23 cellular contexts compared by ENCODE assay signal in the genomic region with DNA sequence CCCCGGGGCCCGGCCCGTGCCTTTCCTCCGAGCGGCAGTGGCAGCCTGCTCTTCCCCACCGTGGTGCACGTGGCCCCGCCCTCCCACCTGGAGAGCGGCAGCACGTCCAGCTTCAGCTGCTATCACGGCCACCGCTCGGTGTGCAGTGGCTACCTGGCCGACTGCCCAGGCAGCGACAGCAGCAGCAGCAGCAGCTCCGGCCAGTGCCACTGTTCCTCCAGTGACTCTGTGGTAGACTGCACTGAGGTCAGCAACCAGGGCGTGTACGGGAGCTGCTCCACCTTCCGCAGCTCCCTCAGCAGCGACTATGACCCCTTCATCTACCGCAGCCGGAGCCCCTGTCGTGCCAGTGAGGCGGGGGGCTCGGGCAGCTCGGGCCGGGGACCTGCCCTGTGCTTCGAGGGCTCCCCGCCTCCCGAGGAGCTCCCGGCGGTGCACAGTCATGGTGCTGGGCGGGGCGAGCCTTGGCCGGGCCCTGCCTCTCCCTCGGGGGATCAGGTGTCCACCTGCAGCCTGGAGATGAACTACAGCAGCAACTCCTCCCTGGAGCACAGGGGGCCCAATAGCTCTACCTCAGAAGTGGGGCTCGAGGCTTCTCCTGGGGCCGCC. TPM values are rescaled to one million over a fixed set of nuclear protein-coding genes. Genes with fewer than 3 reads are reported as not detected.
DNase-seq lines count a peak whose midpoint lies in the region; ATAC-seq, FAIRE-seq and TF ChIP-seq lines count a peak whose summit lies in the region.
"Had no signal": no experiment of that assay in that cellular context is flagged by ENCODE, and none has a peak within 500 bp of the region (broad histone marks: within the 10 kb centered on the region; RNA-seq: fewer than 3 reads in every experiment).

No MANE protein-coding gene starts in this region.

- in situ Hi-C loops in HepG2 (cut with HindIII; ENCODE audit: extremely low pct_ligation_motif_present, low pct_unique_long_range_greater_than_20kb), result no loop called here

- no peak for TF ChIP-seq RAD21 in HepG2 (CRISPR knock-in tag; IDR thresholded peaks at IDR 0.05)
- TF ChIP-seq RAD21 in Ishikawa (IDR thresholded peaks at IDR 0.05; ENCODE audit: low read depth), result no peak; the same call in 1 of the 2 replicates

- H3K27me3 ChIP-seq in HepG2 (ENCODE audit: control insufficient read depth in 1 of 2, insufficient read depth in 2 of 2, low read length in 2 of 2) (no peaks in the 10 kb centered on the region), right lobe of liver (no peaks in the 10 kb centered on the region)

- TF ChIP-seq POLR2A in HepG2 (IDR thresholded peaks at IDR 0.05; ENCODE audit: insufficient read depth in 1 of 2, low read depth in 2 of 2, low read length in 2 of 2) (no peak), right lobe of liver (IDR thresholded peaks at IDR 0.05) (no peak)

- FAIRE-seq in HepG2 (lab: Jason Lieb, UNC), result no peak
- FAIRE-seq: D721Med, HTR-8/SVneo had no signal

- intact Hi-C loops in HepG2 (cut with micrococcal nuclease; ENCODE audit: unreplicated experiment), result no loop called here
- intact Hi-C loops in right lobe of liver (cut with DNase I), result loop anchor here in 1 of 2 donors (10.0 kb wide), 1 partner anchor 105 kb away; no protein-coding TSS in a partner anchor
- intact Hi-C loops in left colon (cut with DNase I, micrococcal nuclease), result no loop called here

- TF ChIP-seq EP300 in HepG2 (IDR thresholded peaks at IDR 0.05; ENCODE audit: low read depth in 2 of 2, low read length in 2 of 2), result no peak
- TF ChIP-seq EP300 in HepG2 (CRISPR knock-in tag; IDR thresholded peaks at IDR 0.05; ENCODE audit: borderline replicate concordance), result no peak
- TF ChIP-seq EP300 in Ishikawa (IDR thresholded peaks at IDR 0.05; ENCODE audit: borderline replicate concordance), result no peak

- H3K4me2 ChIP-seq in HepG2 (ENCODE audit: low read depth, low read length), result no peak overlapping the region
- H3K4me2 ChIP-seq: PC-9 had no signal

- peak; percentile 6; the same call in 2 of the 3 replicates for ATAC-seq in HepG2
- no peak for ATAC-seq in right lobe of liver
- peak; percentile 16 for ATAC-seq in left colon
- ATAC-seq in HG02938 (IDR thresholded peaks at IDR 0.05; ENCODE audit: unreplicated experiment), result no peak
- no peak for ATAC-seq in omental fat pad (ENCODE audit: low FRiP score)
- ATAC-seq: SK-N-SH treated with all-trans-retinoic acid at 6 μM for 48 hours, T-cell had no signal

- no peak overlapping the region for H3K4me3 ChIP-seq in HepG2 (replicated peaks in 1 of 3; ENCODE audit: insufficient read depth in 1 of 3, low read depth in 2 of 3, low read length in 3 of 3)
- H3K4me3 ChIP-seq in right lobe of liver, result no peak overlapping the region
- H3K4me3 ChIP-seq: HAP-1, PC-9 had no signal

- CTCF ChIA-PET in HepG2 (lab: Yijun Ruan, JAX; ENCODE audit: low intra/inter-chr PET ratio, low total read pairs), result no interaction called here

- 95% methylated on average over 15 of the region's 38 CpGs for WGBS in HepG2 (ENCODE audit: low lambda C conversion rate)
- no CpG with 5 or more reads among the region's 38 CpGs for WGBS in right lobe of liver (ENCODE audit: insufficient coverage, low coverage, low lambda C conversion rate, missing lambda C conversion rate)

- DNase-seq in HepG2 (ENCODE audit: low spot score), result no peak
- DNase-seq in right lobe of liver, result no peak
- no peak for DNase-seq in left colon
- no peak for DNase-seq in KG1 (lab: John Stamatoyannopoulos, UW)
- no peak for DNase-seq in omental fat pad (ENCODE audit: low spot score)
- DNase-seq: AML-193, GDM1, NCI-H1105 treated with DMSO at 0.1 percent for 48 hours, NCI-H1694, NCI-H82, PC-9, SIG-M5, T-cell had no signal

- H4K20me1 ChIP-seq in HepG2 (ENCODE audit: insufficient read depth, low read length), result peaks cover 7% of the 10 kb centered on the region; the same call in 1 of the 2 replicates

- H3K9me3 ChIP-seq in HepG2 (ENCODE audit: low read length) (no peaks in the 10 kb centered on the region), right lobe of liver (no peaks in the 10 kb centered on the region)
- H3K9me3 ChIP-seq: HAP-1 had no signal

- H3K36me3 ChIP-seq in HepG2 (replicated peaks in 1 of 2; ENCODE audit: control insufficient read depth in 1 of 2, insufficient read depth in 2 of 2, low read length in 2 of 2), result peaks cover 49 to 65% of the 10 kb centered on the region in 2 experiments
- peaks cover 0 to 31% (median 13%) of the 10 kb centered on the region in 4 donors for H3K36me3 ChIP-seq in right lobe of liver

- no peak overlapping the region for H3K9ac ChIP-seq in HepG2 (ENCODE audit: insufficient read depth, low read depth, low read length)

- TF ChIP-seq CTCF in HepG2 (CRISPR knock-in tag; IDR thresholded peaks at IDR 0.05) (no peak), right lobe of liver (IDR thresholded peaks at IDR 0.05) (no peak), omental fat pad (IDR thresholded peaks at IDR 0.05) (no peak)

- BruUV-seq in HepG2 (replicated peaks; lab: Mats Ljungman, UMichigan), result no TSS peak

- POLR2A ChIA-PET in HepG2 (lab: Yijun Ruan, JAX), result no interaction called here

- no peaks in the 10 kb centered on the region for H3K79me2 ChIP-seq in HepG2 (ENCODE audit: insufficient read depth, low read length)

- H3K27ac ChIP-seq in HepG2 (ENCODE audit: extremely low read length, insufficient read depth, low read length), result no peak overlapping the region
- H3K27ac ChIP-seq in right lobe of liver, result no peak overlapping the region
- H3K27ac ChIP-seq: C4-2B, PC-9, RWPE1 had no signal

- peaks cover 26% of the 10 kb centered on the region for H3K4me1 ChIP-seq in HepG2 (ENCODE audit: insufficient read depth, low read length)
- H3K4me1 ChIP-seq in right lobe of liver, result peaks cover 0 to 7% (median 3%) of the 10 kb centered on the region in 4 donors
- H3K4me1 ChIP-seq: HAP-1 had no signal

- no peak overlapping the region for H2AFZ ChIP-seq in HepG2 (ENCODE audit: low read length)
- H2AFZ ChIP-seq: PC-9 had no signal

TF ChIP-seq in HepG2, 621 proteins besides CTCF, POLR2A, EP300 and RAD21 (continues in another document):
- TF ChIP-seq AGO2 (optimal IDR thresholded peaks at IDR 0.05; ENCODE audit: low read depth, low read length), result peak; percentile 68

RNA-seq across cellular contexts. Expression of a gene that starts 11.9 kb away (rescaled TPM):
- not detected in 2 replicates for total RNA-seq in HepG2 (2016; rRNA removed; fragmentation: Illumina TruSeq; extraction: Trizol)
- not detected in 2 replicates for total RNA-seq in HepG2 (2016; cell fraction: cytosol; rRNA removed; fragmentation: Illumina TruSeq; extraction: Trizol; ENCODE audit: low read depth)
- 0.19 TPM in 1 of 2 replicates, not detected in the other for total RNA-seq in HepG2 (2016; cell fraction: insoluble cytoplasmic fraction; rRNA removed; fragmentation: Illumina TruSeq; extraction: Trizol)
- total RNA-seq in HepG2 (2016; cell fraction: membrane; rRNA removed; fragmentation: Illumina TruSeq; extraction: Trizol), result not detected in 2 replicates
- not detected in 2 replicates for total RNA-seq in HepG2 (2016; cell fraction: nucleus; rRNA removed; fragmentation: Illumina TruSeq; extraction: Trizol)
- polyA plus RNA-seq in HepG2 (2011; rRNA removed), result not detected in 2 replicates
- polyA plus RNA-seq in HepG2 (2011; cell fraction: cytosol; rRNA removed), result not detected in 2 replicates
- not detected in 2 replicates for polyA plus RNA-seq in HepG2 (2011; cell fraction: nucleus; rRNA removed)
- polyA plus RNA-seq in HepG2 (2012), result not detected in 2 replicates
- polyA plus RNA-seq in HepG2 (2016; cell fraction: cytosol; fragmentation: Illumina TruSeq; extraction: Trizol; ENCODE audit: low read depth), result 0.25 TPM in 1 of 2 replicates, not detected in the other
- not detected in 2 replicates for polyA plus RNA-seq in HepG2 (2016; cell fraction: insoluble cytoplasmic fraction; fragmentation: Illumina TruSeq; extraction: Trizol; ENCODE audit: low read depth)
- polyA plus RNA-seq in HepG2 (2016; cell fraction: membrane; fragmentation: Illumina TruSeq; extraction: Trizol; ENCODE audit: low read depth), result not detected in 2 replicates
- not detected in 2 replicates for polyA plus RNA-seq in HepG2 (2016; cell fraction: nucleus; fragmentation: Illumina TruSeq; extraction: Trizol; ENCODE audit: insufficient read depth, low read depth)
- not detected in 2 replicates for polyA minus RNA-seq in HepG2 (2011; rRNA and poly(A)+ RNA removed; ENCODE audit: low replicate concordance)
- polyA minus RNA-seq in HepG2 (2011; cell fraction: cytosol; rRNA and poly(A)+ RNA removed), result not detected in 2 replicates
- polyA minus RNA-seq in HepG2 (2011; cell fraction: nucleus; rRNA and poly(A)+ RNA removed), result not detected in 2 replicates
- not detected for total RNA-seq in right lobe of liver
- not detected for total RNA-seq in left colon
- total RNA-seq in omental fat pad, result not detected
- total RNA-seq: Daoy, PC-9, T-cell had no signal
- polyA plus RNA-seq: IgD-negative memory B cell had no signal

RNA-seq across cellular contexts. Expression of a gene that starts 23.1 kb away (rescaled TPM):
- total RNA-seq in HepG2 (2016; rRNA removed; fragmentation: Illumina TruSeq; extraction: Trizol) (10.2 and 13.8 TPM in 2 replicates), right lobe of liver (1 to 10 TPM; 1.7 to 6.7 (median 3.0) TPM), left colon (10 to 100 TPM; 24.0 to 38.7 TPM), omental fat pad (10 to 100 TPM; 11.1 to 23.8 (median 13.9) TPM)
- total RNA-seq in HepG2 (2016; cell fraction: cytosol; rRNA removed; fragmentation: Illumina TruSeq; extraction: Trizol; ENCODE audit: low read depth), result 1.6 and 2.8 TPM in 2 replicates
- 8.1 and 13.9 TPM in 2 replicates for total RNA-seq in HepG2 (2016; cell fraction: insoluble cytoplasmic fraction; rRNA removed; fragmentation: Illumina TruSeq; extraction: Trizol)
- total RNA-seq in HepG2 (2016; cell fraction: membrane; rRNA removed; fragmentation: Illumina TruSeq; extraction: Trizol), result 6.5 and 7.3 TPM in 2 replicates
- total RNA-seq in HepG2 (2016; cell fraction: nucleus; rRNA removed; fragmentation: Illumina TruSeq; extraction: Trizol), result 10.2 and 12.6 TPM in 2 replicates
- 8.9 and 9.8 TPM in 2 replicates for polyA plus RNA-seq in HepG2 (2011; rRNA removed)
- 8.5 and 10.8 TPM in 2 replicates for polyA plus RNA-seq in HepG2 (2011; cell fraction: cytosol; rRNA removed)
- 5.2 and 6.3 TPM in 2 replicates for polyA plus RNA-seq in HepG2 (2011; cell fraction: nucleus; rRNA removed)
- polyA plus RNA-seq in HepG2 (2012), result 5.6 and 7.9 TPM in 2 replicates
- 1.5 TPM in 2 replicates for polyA plus RNA-seq in HepG2 (2016; cell fraction: cytosol; fragmentation: Illumina TruSeq; extraction: Trizol; ENCODE audit: low read depth)
- polyA plus RNA-seq in HepG2 (2016; cell fraction: insoluble cytoplasmic fraction; fragmentation: Illumina TruSeq; extraction: Trizol; ENCODE audit: low read depth), result 9.5 and 11.0 TPM in 2 replicates
- 4.1 and 5.6 TPM in 2 replicates for polyA plus RNA-seq in HepG2 (2016; cell fraction: membrane; fragmentation: Illumina TruSeq; extraction: Trizol; ENCODE audit: low read depth)
- 20.4 and 21.5 TPM in 2 replicates for polyA plus RNA-seq in HepG2 (2016; cell fraction: nucleus; fragmentation: Illumina TruSeq; extraction: Trizol; ENCODE audit: insufficient read depth, low read depth)
- 1.5 and 13.8 TPM in 2 replicates for polyA minus RNA-seq in HepG2 (2011; rRNA and poly(A)+ RNA removed; ENCODE audit: low replicate concordance)
- polyA minus RNA-seq in HepG2 (2011; cell fraction: cytosol; rRNA and poly(A)+ RNA removed), result 5.3 and 6.3 TPM in 2 replicates
- polyA minus RNA-seq in HepG2 (2011; cell fraction: nucleus; rRNA and poly(A)+ RNA removed), result 1.8 and 2.7 TPM in 2 replicates
- polyA plus RNA-seq: IgD-negative memory B cell had no signal

Comparison
In these comparisons a context has a peak if more than half of its experiments do, and no peak if none do; other contexts are left out.
1. ATAC-seq: peak in HepG2 (single experiment) and left colon (single experiment); none in right lobe of liver (0 of 4), HG02938 (single experiment) and omental fat pad (single experiment).